Comparison of ENCODE assay signal across 17 cellular contexts in the genomic region with DNA sequence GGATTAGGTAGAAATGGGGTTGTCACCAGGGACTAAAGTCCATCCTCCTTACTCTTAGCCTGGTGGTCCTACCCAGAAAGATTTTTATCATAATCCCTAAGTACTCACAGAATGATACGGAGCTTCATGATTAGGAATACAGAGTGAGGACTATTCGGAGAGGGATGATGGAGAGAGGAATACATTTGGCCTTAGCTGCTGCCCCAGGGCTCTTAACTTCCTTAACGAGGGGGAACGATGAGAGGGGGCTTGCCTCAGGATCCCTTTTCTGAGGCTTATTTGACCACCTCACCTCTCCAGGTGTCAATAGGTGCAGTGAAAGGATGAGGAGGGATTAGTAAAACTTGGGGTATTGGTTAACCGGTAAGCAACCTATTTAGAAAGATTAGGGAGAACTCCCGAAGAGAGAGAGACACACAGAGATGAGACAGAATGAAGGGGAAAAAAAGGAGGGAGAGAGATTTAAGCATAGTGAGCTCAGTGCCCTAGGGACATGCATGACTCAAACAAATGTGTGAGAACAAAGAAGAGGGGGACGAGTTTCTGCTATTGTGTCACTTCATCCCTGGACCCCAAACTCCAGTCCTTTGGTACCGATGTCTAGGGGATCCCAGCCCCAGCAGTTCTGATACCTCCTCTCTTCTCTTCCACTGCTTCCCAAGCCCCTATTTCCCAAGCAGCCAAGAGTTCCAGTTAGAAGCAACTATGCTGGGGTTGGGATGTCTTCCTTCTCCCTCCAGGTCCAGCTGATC. TPM values are rescaled to one million over a fixed set of nuclear protein-coding genes. Genes with fewer than 3 reads are reported as not detected.
DNase-seq lines count a peak whose midpoint lies in the region; FAIRE-seq and TF ChIP-seq lines count a peak whose summit lies in the region.
"Had no signal": no experiment of that assay in that cellular context is flagged by ENCODE, and none has a peak within 500 bp of the region (broad histone marks: within the 10 kb centered on the region; RNA-seq: fewer than 3 reads in every experiment).

No MANE protein-coding gene starts in this region.

- peak overlapping the region; percentile 76 to 96 (median 87); a peak in 21 of 22 replicates for H3K9ac ChIP-seq in BLaER1 treated with 17β-estradiol and CSF1 and Interleukin-3, amounts not matched to agents 10 nM and 100 nM

- peaks cover 0 to 30% (median 0%) of the 10 kb centered on the region in 11 experiments; a peak in 9 of 22 replicates for H4K20me1 ChIP-seq in BLaER1 treated with 17β-estradiol and CSF1 and Interleukin-3, amounts not matched to agents 10 nM and 100 nM

- H3K9me3 ChIP-seq in BLaER1 treated with 17β-estradiol and CSF1 and Interleukin-3, amounts not matched to agents 10 nM and 100 nM (replicated peaks in 1 of 11): no peaks in the 10 kb centered on the region
- H3K9me3 ChIP-seq in esophagus squamous epithelium: no peaks in the 10 kb centered on the region
- H3K9me3 ChIP-seq: SJSA1, vagina had no signal

- WGBS in esophagus squamous epithelium, 2 donors: 27 to 29% methylated on average over 8 of the region's 8 CpGs

- TF ChIP-seq CTCF in epithelial cell of esophagus (IDR thresholded peaks at IDR 0.05; ENCODE audit: insufficient read depth, low read depth, low read length, missing control alignments): no peak
- no peak for TF ChIP-seq CTCF in nephron progenitor cell (IDR thresholded peaks at IDR 0.05)
- no peak for TF ChIP-seq CTCF in esophagus squamous epithelium (IDR thresholded peaks at IDR 0.05)

- H3K4me3 ChIP-seq in BLaER1 treated with 17β-estradiol and CSF1 and Interleukin-3, amounts not matched to agents 10 nM and 100 nM: peak overlapping the region; percentile 40 to 98 (median 75)
- H3K4me3 ChIP-seq in epithelial cell of esophagus (ENCODE audit: low read length) (no peak overlapping the region), esophagus squamous epithelium (peak overlapping the region in 1 of 4 donors; percentile 53)
- H3K4me3 ChIP-seq: GM12878, SJSA1, vagina had no signal

- peaks cover 68 to 94% (median 88%) of the 10 kb centered on the region in 10 experiments for H3K4me1 ChIP-seq in BLaER1 treated with 17β-estradiol and CSF1 and Interleukin-3, amounts not matched to agents 10 nM and 100 nM
- H3K4me1 ChIP-seq in esophagus squamous epithelium: peaks cover 17 to 35% (median 20%) of the 10 kb centered on the region in 3 donors

- DNase-seq in LHCN-M2 (ENCODE audit: low read depth): peak; percentile 58
- peak; percentile 72 for DNase-seq in epithelial cell of esophagus (ENCODE audit: low read depth)
- DNase-seq in nephron progenitor cell: no peak
- DNase-seq in NCI-H1694 treated with DMSO at 0.1 percent for 48 hours (lab: John Stamatoyannopoulos, UW): no peak
- no peak for DNase-seq in GM19239 (ENCODE audit: insufficient read length, low spot score)
- no peak for DNase-seq in DMS79 (lab: John Stamatoyannopoulos, UW)
- no peak for DNase-seq in esophagus squamous epithelium (lab: John Stamatoyannopoulos, UW)
- DNase-seq: activated naive CD8-positive, alpha-beta T cell treated with anti-CD3 and anti-CD28 coated beads for 36 hours; KG1; NCI-H2029 had no signal

- H3K27ac Mint-ChIP-seq in nephron progenitor cell: no peak overlapping the region
- H3K27ac Mint-ChIP-seq: activated naive CD8-positive, alpha-beta T cell treated with anti-CD3 and anti-CD28 coated beads for 36 hours; memory B cell had no signal

- H3K4me1 Mint-ChIP-seq in nephron progenitor cell: peaks cover 85% of the 10 kb centered on the region

- intact Hi-C loops in esophagus squamous epithelium (cut with DNase I): loop anchor here (10.0 kb wide), 1 partner anchor 65 kb away; the partner anchor contains the start of gene GPR84

- peaks cover 14% of the 10 kb centered on the region for H3K27me3 Mint-ChIP-seq in nephron progenitor cell (ENCODE audit: low read depth, poor library complexity)

- H3K36me3 ChIP-seq in BLaER1 treated with 17β-estradiol and CSF1 and Interleukin-3, amounts not matched to agents 10 nM and 100 nM: peaks cover 0 to 55% (median 13%) of the 10 kb centered on the region in 11 experiments; a peak in 13 of 22 replicates
- no peaks in the 10 kb centered on the region for H3K36me3 ChIP-seq in esophagus squamous epithelium
- H3K36me3 ChIP-seq: SJSA1, vagina had no signal

- TF ChIP-seq POLR2A in esophagus squamous epithelium (IDR thresholded peaks at IDR 0.05): no peak

- FAIRE-seq in GM19239 (lab: Jason Lieb, UNC): no peak
- FAIRE-seq: GM12878, TTC549 had no signal

- H3K27me3 ChIP-seq in BLaER1 treated with 17β-estradiol and CSF1 and Interleukin-3, amounts not matched to agents 10 nM and 100 nM: no peaks in the 10 kb centered on the region
- peaks cover 0 to 55% (median 0%) of the 10 kb centered on the region in 4 donors for H3K27me3 ChIP-seq in esophagus squamous epithelium
- H3K27me3 ChIP-seq: vagina had no signal

- no peaks in the 10 kb centered on the region for H3K9me3 Mint-ChIP-seq in nephron progenitor cell
- H3K9me3 Mint-ChIP-seq: activated naive CD8-positive, alpha-beta T cell treated with anti-CD3 and anti-CD28 coated beads for 36 hours; memory B cell had no signal

- peak overlapping the region; percentile 92 to 99 (median 96) for H3K4me2 ChIP-seq in BLaER1 treated with 17β-estradiol and CSF1 and Interleukin-3, amounts not matched to agents 10 nM and 100 nM

- peak overlapping the region in 10 of 11 experiments; percentile 65 to 100 (median 98); a peak in 21 of 22 replicates for H3K27ac ChIP-seq in BLaER1 treated with 17β-estradiol and CSF1 and Interleukin-3, amounts not matched to agents 10 nM and 100 nM
- H3K27ac ChIP-seq in esophagus squamous epithelium: no peak overlapping the region
- H3K27ac ChIP-seq: SJSA1, vagina had no signal

- peak overlapping the region; percentile 81 for H3K4me3 Mint-ChIP-seq in nephron progenitor cell
- H3K4me3 Mint-ChIP-seq: activated naive CD8-positive, alpha-beta T cell treated with anti-CD3 and anti-CD28 coated beads for 36 hours; memory B cell had no signal

- no peaks in the 10 kb centered on the region for H3K36me3 Mint-ChIP-seq in nephron progenitor cell (ENCODE audit: low read depth)
- H3K36me3 Mint-ChIP-seq: activated naive CD8-positive, alpha-beta T cell treated with anti-CD3 and anti-CD28 coated beads for 36 hours; memory B cell had no signal

RNA-seq across cellular contexts. Expression of gene NFE2, which starts 1.1 kb away (rescaled TPM):
- total RNA-seq in LHCN-M2 (2014; rRNA removed) (0.06 TPM in 1 of 2 replicates, not detected in the other), esophagus squamous epithelium (under 1 TPM in 3 of 4 donors, not detected in 1; 0.15 to 0.44 (median 0.38) TPM)
- polyA plus RNA-seq in LHCN-M2 (2012): 0.15 TPM
- total RNA-seq: activated CD8-positive, alpha-beta memory T cell treated with anti-CD3 and anti-CD28 coated beads for 36 hours; activated naive CD8-positive, alpha-beta T cell treated with anti-CD3 and anti-CD28 coated beads for 36 hours; SJSA1; vagina had no signal

RNA-seq across cellular contexts. Expression of gene HNRNPA1, which starts 19.2 kb away (rescaled TPM):
- total RNA-seq in LHCN-M2 (2014; rRNA removed): 529 and 606 TPM in 2 replicates
- 843 TPM for polyA plus RNA-seq in LHCN-M2 (2012)
- total RNA-seq in esophagus squamous epithelium: 100 to 1,000 TPM; 274 to 473 (median 422) TPM

RNA-seq across cellular contexts. Expression of gene CBX5, which starts 19.8 kb away (rescaled TPM):
- total RNA-seq in LHCN-M2 (2014; rRNA removed) (65.3 and 90.8 TPM in 2 replicates), esophagus squamous epithelium (10 to 100 TPM; 13.2 to 29.9 (median 23.7) TPM)
- 32.8 TPM for polyA plus RNA-seq in LHCN-M2 (2012)

RNA-seq across cellular contexts. Expression of gene COPZ1, which starts 25.2 kb away (rescaled TPM):
- total RNA-seq in LHCN-M2 (2014; rRNA removed): 124 and 186 TPM in 2 replicates
- 318 TPM for polyA plus RNA-seq in LHCN-M2 (2012)
- total RNA-seq in esophagus squamous epithelium: 100 to 1,000 TPM in 2 of 4 donors, 10 to 100 TPM in 2; 68.1 to 153 (median 97.9) TPM

Comparison
In these comparisons a context has a peak if more than half of its experiments do, and no peak if none do; other contexts are left out.
1. H3K27ac ChIP-seq: peak in BLaER1 treated with 17β-estradiol and CSF1 and Interleukin-3, amounts not matched to agents 10 nM and 100 nM (10 of 11); none in esophagus squamous epithelium (0 of 4).
2. DNase-seq: peak in LHCN-M2 (single experiment) and epithelial cell of esophagus (single experiment); none in nephron progenitor cell (single experiment), NCI-H1694 treated with DMSO at 0.1 percent for 48 hours (single experiment), GM19239 (single experiment), DMS79 (single experiment) and esophagus squamous epithelium (single experiment).